In genomic region chr1:11184973-11185372, GRCh38 we compare ENCODE assay signal across 23 cellular contexts. TPM values are rescaled to one million over a fixed set of nuclear protein-coding genes. Genes with fewer than 3 reads are reported as not detected.
DNase-seq lines count a peak whose midpoint lies in the region; ATAC-seq and TF ChIP-seq lines count a peak whose summit lies in the region.
"Had no signal": no experiment of that assay in that cellular context is flagged by ENCODE, and none has a peak within 500 bp of the region (broad histone marks: within the 10 kb centered on the region; RNA-seq: fewer than 3 reads in every experiment).

No MANE protein-coding gene starts in this region.

- H3K27me3 Mint-ChIP-seq in central memory CD8-positive, alpha-beta T cell, result no peaks in the 10 kb centered on the region
- H3K27me3 Mint-ChIP-seq in stimulated activated memory B cell treated with anti-CD40 and anti-IgM and Interleukin-4, amounts not matched to agents 10 μg/mL and 1 μg/mL and 100 μg/mL, for 72 hours, result no peaks in the 10 kb centered on the region

- H3K27ac ChIP-seq in heart left ventricle (no peak overlapping the region), tibial nerve (peak overlapping the region; percentile 12 to 89 (median 64))
- H3K27ac ChIP-seq: GM23248, PC-9 had no signal

- no peak for TF ChIP-seq POLR2A in heart left ventricle (IDR thresholded peaks at IDR 0.05)
- TF ChIP-seq POLR2A in tibial nerve (IDR thresholded peaks at IDR 0.05), result no peak

- no peaks in the 10 kb centered on the region for H3K4me1 Mint-ChIP-seq in central memory CD8-positive, alpha-beta T cell
- H3K4me1 Mint-ChIP-seq in stimulated activated memory B cell treated with anti-CD40 and anti-IgM and Interleukin-4, amounts not matched to agents 10 μg/mL and 1 μg/mL and 100 μg/mL, for 72 hours, result no peaks in the 10 kb centered on the region

- intact Hi-C loops in left ventricle myocardium superior (cut with micrococcal nuclease), result no loop called here
- intact Hi-C loops in heart left ventricle (cut with DNase I), result no loop called here

- TF ChIP-seq EP300 in tibial nerve (IDR thresholded peaks at IDR 0.05), result peak in 1 of 2 donors; percentile 30

- no peak for DNase-seq in left ventricle myocardium superior
- DNase-seq in heart left ventricle, result no peak
- no peak for DNase-seq in central memory CD8-positive, alpha-beta T cell (ENCODE audit: low spot score in 2 of 2)
- peak; percentile 63 for DNase-seq in medulla oblongata (ENCODE audit: extremely low spot score)
- DNase-seq in tibial nerve (ENCODE audit: low spot score in 2 of 2), result peak in 1 of 2 donors; percentile 66
- DNase-seq in NCI-H1417 treated with DMSO at 0.1 percent for 48 hours (lab: John Stamatoyannopoulos, UW), result no peak
- DNase-seq: GM23248, H7, KBM-7, NCI-H1694, NCI-H2029 treated with DMSO at 0.1 percent for 48 hours, NCI-H446 treated with DMSO at 0.1 percent for 48 hours, NCI-H526, NCI-H82, PC-9, SHP77 had no signal

- H3K4me3 ChIP-seq in heart left ventricle (no peak overlapping the region), tibial nerve (no peak overlapping the region)
- H3K4me3 ChIP-seq: GM23248, PC-9 had no signal

- no peak overlapping the region for H3K4me3 Mint-ChIP-seq in central memory CD8-positive, alpha-beta T cell
- no peak overlapping the region for H3K4me3 Mint-ChIP-seq in stimulated activated memory B cell treated with anti-CD40 and anti-IgM and Interleukin-4, amounts not matched to agents 10 μg/mL and 1 μg/mL and 100 μg/mL, for 72 hours

- no peaks in the 10 kb centered on the region for H3K9me3 Mint-ChIP-seq in central memory CD8-positive, alpha-beta T cell
- no peaks in the 10 kb centered on the region for H3K9me3 Mint-ChIP-seq in stimulated activated memory B cell treated with anti-CD40 and anti-IgM and Interleukin-4, amounts not matched to agents 10 μg/mL and 1 μg/mL and 100 μg/mL, for 72 hours

- peak overlapping the region; percentile 24 for H3K27ac Mint-ChIP-seq in central memory CD8-positive, alpha-beta T cell (ENCODE audit: low read depth)
- no peak overlapping the region for H3K27ac Mint-ChIP-seq in stimulated activated memory B cell treated with anti-CD40 and anti-IgM and Interleukin-4, amounts not matched to agents 10 μg/mL and 1 μg/mL and 100 μg/mL, for 72 hours

- H3K4me1 ChIP-seq in heart left ventricle, result peaks cover 0 to 31% (median 14%) of the 10 kb centered on the region in 12 donors
- peaks cover 0 to 90% (median 29%) of the 10 kb centered on the region in 4 donors for H3K4me1 ChIP-seq in tibial nerve

- H3K36me3 Mint-ChIP-seq in central memory CD8-positive, alpha-beta T cell (ENCODE audit: insufficient read depth), result peaks cover 28% of the 10 kb centered on the region
- H3K36me3 Mint-ChIP-seq in stimulated activated memory B cell treated with anti-CD40 and anti-IgM and Interleukin-4, amounts not matched to agents 10 μg/mL and 1 μg/mL and 100 μg/mL, for 72 hours, result peaks cover 21% of the 10 kb centered on the region

- H3K27me3 ChIP-seq in heart left ventricle, result no peaks in the 10 kb centered on the region
- H3K27me3 ChIP-seq in tibial nerve, result no peaks in the 10 kb centered on the region

- TF ChIP-seq CTCF in heart left ventricle (IDR thresholded peaks at IDR 0.05) (no peak), tibial nerve (IDR thresholded peaks at IDR 0.05) (no peak)

- ATAC-seq in left ventricle myocardium superior, result peak; percentile 55
- ATAC-seq in heart left ventricle, result no peak
- ATAC-seq in central memory CD8-positive, alpha-beta T cell (replicated peaks; ENCODE audit: extremely low read depth, poor library complexity, severe bottlenecking), result no peak
- no peak for ATAC-seq in stimulated activated memory B cell treated with anti-CD40 and anti-IgM and Interleukin-4, amounts not matched to agents 10 μg/mL and 1 μg/mL and 100 μg/mL, for 72 hours

- 79 to 89% (median 84%) methylated on average over 1 of the region's 1 CpG for WGBS in heart left ventricle, 4 donors
- 34 to 48% methylated on average over 1 of the region's 1 CpG for WGBS in tibial nerve, 2 donors

- H3K36me3 ChIP-seq in heart left ventricle (peaks cover 0 to 69% (median 41%) of the 10 kb centered on the region in 9 donors), tibial nerve (peaks cover 0 to 12% (median 0%) of the 10 kb centered on the region in 3 donors)

- no peaks in the 10 kb centered on the region for H3K9me3 ChIP-seq in heart left ventricle
- H3K9me3 ChIP-seq in tibial nerve, result no peaks in the 10 kb centered on the region

RNA-seq across cellular contexts. Expression of gene ANGPTL7, which starts 4.2 kb away (rescaled TPM):
- total RNA-seq in left ventricle myocardium superior (1.0 TPM), heart left ventricle (1 to 10 TPM in 4 of 9 donors, under 1 TPM in 4, not detected in 1; 0.21 to 2.6 (median 1.0) TPM), tibial nerve (1,000 to 10,000 TPM; 1,094 to 2,140 (median 1,213) TPM)
- under 1 TPM; 0.15 to 0.27 TPM for polyA plus RNA-seq in heart left ventricle
- total RNA-seq: GM23248, H7, HT1080, LHCN-M2, MCF 10A, PC-9, RPMI7951, SK-MEL-5 had no signal
- polyA plus RNA-seq: BJ, GM23248 had no signal

Comparison
In these comparisons a context has a peak if more than half of its experiments do, and no peak if none do; other contexts are left out.
1. H3K27ac ChIP-seq: peak in tibial nerve (4 of 4); none in heart left ventricle (0 of 12).
2. RNA of gene ANGPTL7, which starts 4.2 kb away (total RNA-seq): 1,094 to 2,140 TPM in tibial nerve; 1.0 TPM in left ventricle myocardium superior (single experiment) and 0.21 to 2.6 TPM in heart left ventricle; every median in the first group is over 100 times any median in the second.